Comparison of ENCODE assay signal across 21 cellular contexts in the genomic region with DNA sequence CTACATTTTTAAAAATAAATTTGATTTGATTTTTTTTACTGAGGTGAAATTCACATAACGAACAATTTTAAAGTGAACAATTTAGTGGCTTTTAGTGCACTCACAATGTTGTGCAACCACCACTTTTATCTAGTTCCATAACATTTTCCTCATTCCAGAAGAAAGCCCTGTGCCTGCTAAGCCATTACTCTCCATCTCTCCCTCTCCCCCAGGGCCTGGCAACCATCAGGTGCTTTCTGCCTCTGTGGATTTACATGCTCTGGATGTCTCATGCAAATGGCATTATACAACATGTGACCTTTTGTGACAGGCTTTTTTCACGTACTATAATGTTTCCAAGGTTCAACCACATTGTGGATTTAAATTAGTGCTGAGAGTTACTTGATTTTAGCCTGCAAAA. TPM values are rescaled to one million over a fixed set of nuclear protein-coding genes. Genes with fewer than 3 reads are reported as not detected.
DNase-seq lines count a peak whose midpoint lies in the region; ATAC-seq, FAIRE-seq and TF ChIP-seq lines count a peak whose summit lies in the region.
"Had no signal": no experiment of that assay in that cellular context is flagged by ENCODE, and none has a peak within 500 bp of the region (broad histone marks: within the 10 kb centered on the region; RNA-seq: fewer than 3 reads in every experiment).

No MANE protein-coding gene starts in this region.

- CTCF ChIA-PET in HepG2 (lab: Yijun Ruan, JAX; ENCODE audit: low intra/inter-chr PET ratio, low total read pairs) = no interaction called here

- no peak for TF ChIP-seq POLR2A in HepG2 (IDR thresholded peaks at IDR 0.05; ENCODE audit: insufficient read depth in 1 of 2, low read depth in 2 of 2, low read length in 2 of 2)
- no peak for TF ChIP-seq POLR2A in right lobe of liver (IDR thresholded peaks at IDR 0.05)
- no peak for TF ChIP-seq POLR2A in esophagus muscularis mucosa (IDR thresholded peaks at IDR 0.05; ENCODE audit: low read depth)

- no TSS peak for BruUV-seq in HepG2 (replicated peaks; lab: Mats Ljungman, UMichigan)

- TF ChIP-seq RAD21 in HepG2 (CRISPR knock-in tag; IDR thresholded peaks at IDR 0.05) = no peak

- H3K9ac ChIP-seq in HepG2 (ENCODE audit: insufficient read depth, low read depth, low read length) = no peak overlapping the region
- H3K9ac ChIP-seq: BLaER1 treated with 17β-estradiol and CSF1 and Interleukin-3, amounts not matched to agents 10 nM and 100 nM had no signal

- no peak for DNase-seq in HepG2 (ENCODE audit: low spot score)
- DNase-seq in right lobe of liver = no peak
- peak; percentile 8 for DNase-seq in esophagus muscularis mucosa (ENCODE audit: extremely low spot score)
- no peak for DNase-seq in NAMALWA (ENCODE audit: low spot score)
- no peak for DNase-seq in T1000 (lab: John Stamatoyannopoulos, UW)
- DNase-seq: AML-193; Caco-2; Calu3; CD4-positive, alpha-beta T cell; CD8-positive, alpha-beta T cell; DMS79 treated with DMSO at 0.1 percent for 48 hours; GF-D8 had no signal

- no peak for ATAC-seq in HepG2
- ATAC-seq in right lobe of liver = no peak
- ATAC-seq: A549; CD8-positive, alpha-beta T cell had no signal

- no peaks in the 10 kb centered on the region for H4K20me1 ChIP-seq in HepG2 (ENCODE audit: insufficient read depth, low read length)
- H4K20me1 ChIP-seq: BLaER1 treated with 17β-estradiol and CSF1 and Interleukin-3, amounts not matched to agents 10 nM and 100 nM had no signal

- no peak overlapping the region for H3K27ac ChIP-seq in HepG2 (ENCODE audit: extremely low read length, insufficient read depth, low read length)
- no peak overlapping the region for H3K27ac ChIP-seq in right lobe of liver
- H3K27ac ChIP-seq in esophagus muscularis mucosa (replicated peaks in 1 of 4) = no peak overlapping the region
- H3K27ac ChIP-seq: 22Rv1; A549; BLaER1 treated with 17β-estradiol and CSF1 and Interleukin-3, amounts not matched to agents 10 nM and 100 nM; C4-2B had no signal

- no peak for TF ChIP-seq CTCF in HepG2 (CRISPR knock-in tag; IDR thresholded peaks at IDR 0.05)
- no peak for TF ChIP-seq CTCF in right lobe of liver (IDR thresholded peaks at IDR 0.05)
- no peak for TF ChIP-seq CTCF in esophagus muscularis mucosa (IDR thresholded peaks at IDR 0.05)

- 31% methylated on average over 2 of the region's 2 CpGs for whole genome bisulfite sequencing in HepG2 (ENCODE audit: low lambda C conversion rate)
- 80% methylated on average over 2 of the region's 2 CpGs for WGBS in right lobe of liver (ENCODE audit: insufficient coverage, low coverage, low lambda C conversion rate, missing lambda C conversion rate)
- 90% methylated on average over 2 of the region's 2 CpGs for WGBS in esophagus muscularis mucosa

- intact Hi-C loops in HepG2 (cut with micrococcal nuclease; ENCODE audit: unreplicated experiment) = no loop called here
- intact Hi-C loops in right lobe of liver (cut with DNase I) = no loop called here
- intact Hi-C loops in esophagus muscularis mucosa (cut with DNase I) = no loop called here

- no peaks in the 10 kb centered on the region for H3K79me2 ChIP-seq in HepG2 (ENCODE audit: insufficient read depth, low read length)

- H3K27me3 ChIP-seq in HepG2 (ENCODE audit: control insufficient read depth in 1 of 2, insufficient read depth in 2 of 2, low read length in 2 of 2) (peaks cover 0 to 1% of the 10 kb centered on the region in 2 experiments; a peak in 3 of 5 replicates), right lobe of liver (no peaks in the 10 kb centered on the region), esophagus muscularis mucosa (no peaks in the 10 kb centered on the region)
- H3K27me3 ChIP-seq: BLaER1 treated with 17β-estradiol and CSF1 and Interleukin-3, amounts not matched to agents 10 nM and 100 nM had no signal

- POLR2A ChIA-PET in HepG2 (lab: Yijun Ruan, JAX) = no interaction called here

- H3K9me3 ChIP-seq in HepG2 (ENCODE audit: low read length) (peaks cover 8% of the 10 kb centered on the region), right lobe of liver (no peaks in the 10 kb centered on the region), esophagus muscularis mucosa (peaks cover 0 to 25% (median 19%) of the 10 kb centered on the region in 4 donors)

- no peak overlapping the region for H3K4me2 ChIP-seq in HepG2 (ENCODE audit: low read depth, low read length)
- H3K4me2 ChIP-seq: A549; BLaER1 treated with 17β-estradiol and CSF1 and Interleukin-3, amounts not matched to agents 10 nM and 100 nM had no signal

- in situ Hi-C loops in HepG2 (cut with HindIII; ENCODE audit: extremely low pct_ligation_motif_present, low pct_unique_long_range_greater_than_20kb) = no loop called here

- no peaks in the 10 kb centered on the region for H3K36me3 ChIP-seq in HepG2 (replicated peaks in 1 of 2; ENCODE audit: control insufficient read depth in 1 of 2, insufficient read depth in 2 of 2, low read length in 2 of 2)
- H3K36me3 ChIP-seq in right lobe of liver = no peaks in the 10 kb centered on the region
- H3K36me3 ChIP-seq in esophagus muscularis mucosa = no peaks in the 10 kb centered on the region
- H3K36me3 ChIP-seq: BLaER1 treated with 17β-estradiol and CSF1 and Interleukin-3, amounts not matched to agents 10 nM and 100 nM had no signal

- H3K4me1 ChIP-seq in HepG2 (ENCODE audit: insufficient read depth, low read length) = peaks cover 12% of the 10 kb centered on the region; the same call in 1 of the 2 replicates
- no peaks in the 10 kb centered on the region for H3K4me1 ChIP-seq in right lobe of liver
- no peaks in the 10 kb centered on the region for H3K4me1 ChIP-seq in esophagus muscularis mucosa
- H3K4me1 ChIP-seq: A549; BLaER1 treated with 17β-estradiol and CSF1 and Interleukin-3, amounts not matched to agents 10 nM and 100 nM; Caco-2 had no signal

- H3K4me3 ChIP-seq in HepG2 (replicated peaks in 1 of 3; ENCODE audit: insufficient read depth in 1 of 3, low read depth in 2 of 3, low read length in 3 of 3) (no peak overlapping the region), right lobe of liver (no peak overlapping the region), esophagus muscularis mucosa (no peak overlapping the region)
- H3K4me3 ChIP-seq: A549; BLaER1 treated with 17β-estradiol and CSF1 and Interleukin-3, amounts not matched to agents 10 nM and 100 nM had no signal

- TF ChIP-seq EP300 in HepG2 (IDR thresholded peaks at IDR 0.05; ENCODE audit: low read depth in 2 of 2, low read length in 2 of 2) (no peak), HepG2 (CRISPR knock-in tag; IDR thresholded peaks at IDR 0.05; ENCODE audit: borderline replicate concordance) (no peak), esophagus muscularis mucosa (IDR thresholded peaks at IDR 0.05) (no peak)

- H2AFZ ChIP-seq in HepG2 (ENCODE audit: low read length) = no peak overlapping the region

- no peak for FAIRE-seq in HepG2 (lab: Jason Lieb, UNC)
- FAIRE-seq: A549, D721Med, G401.6, GM12891, GM19239 had no signal

TF ChIP-seq in HepG2, 621 proteins besides CTCF, POLR2A, EP300 and RAD21:
- TF ChIP-seq CEBPB (IDR thresholded peaks at IDR 0.05; ENCODE audit: borderline replicate concordance, low read depth, low read length) (0 out of 2 replicates have a peak, but pooled peaks have one; percentile 6), MEIS2 (CRISPR knock-in tag; IDR thresholded peaks at IDR 0.05) (no peak)

RNA-seq across cellular contexts. Expression of a gene that starts 19.9 kb away (rescaled TPM):
- total RNA-seq in HepG2 (2016; rRNA removed; fragmentation: Illumina TruSeq; extraction: Trizol) (10.4 and 13.6 TPM in 2 replicates), right lobe of liver (10 to 100 TPM; 10.6 to 66.4 (median 18.7) TPM), esophagus muscularis mucosa (10 to 100 TPM; 20.4 to 40.4 (median 35.3) TPM)
- total RNA-seq in HepG2 (2016; cell fraction: cytosol; rRNA removed; fragmentation: Illumina TruSeq; extraction: Trizol; ENCODE audit: low read depth) = 6.1 and 8.9 TPM in 2 replicates
- 12.4 and 15.9 TPM in 2 replicates for total RNA-seq in HepG2 (2016; cell fraction: insoluble cytoplasmic fraction; rRNA removed; fragmentation: Illumina TruSeq; extraction: Trizol)
- total RNA-seq in HepG2 (2016; cell fraction: membrane; rRNA removed; fragmentation: Illumina TruSeq; extraction: Trizol) = 11.2 and 12.8 TPM in 2 replicates
- 18.3 and 32.5 TPM in 2 replicates for total RNA-seq in HepG2 (2016; cell fraction: nucleus; rRNA removed; fragmentation: Illumina TruSeq; extraction: Trizol)
- 11.8 and 20.9 TPM in 2 replicates for polyA plus RNA-seq in HepG2 (2011; rRNA removed)
- 7.9 and 14.0 TPM in 2 replicates for polyA plus RNA-seq in HepG2 (2011; cell fraction: cytosol; rRNA removed)
- polyA plus RNA-seq in HepG2 (2011; cell fraction: nucleus; rRNA removed) = 35.4 and 60.5 TPM in 2 replicates
- polyA plus RNA-seq in HepG2 (2012) = 7.9 and 15.6 TPM in 2 replicates
- 9.0 and 9.7 TPM in 2 replicates for polyA plus RNA-seq in HepG2 (2016; cell fraction: cytosol; fragmentation: Illumina TruSeq; extraction: Trizol; ENCODE audit: low read depth)
- polyA plus RNA-seq in HepG2 (2016; cell fraction: insoluble cytoplasmic fraction; fragmentation: Illumina TruSeq; extraction: Trizol; ENCODE audit: low read depth) = 12.7 and 13.9 TPM in 2 replicates
- polyA plus RNA-seq in HepG2 (2016; cell fraction: membrane; fragmentation: Illumina TruSeq; extraction: Trizol; ENCODE audit: low read depth) = 12.9 and 14.9 TPM in 2 replicates
- 20.5 and 30.2 TPM in 2 replicates for polyA plus RNA-seq in HepG2 (2016; cell fraction: nucleus; fragmentation: Illumina TruSeq; extraction: Trizol; ENCODE audit: insufficient read depth, low read depth)
- 0.19 and 17.1 TPM in 2 replicates for polyA minus RNA-seq in HepG2 (2011; rRNA and poly(A)+ RNA removed; ENCODE audit: low replicate concordance)
- 5.8 and 10.2 TPM in 2 replicates for polyA minus RNA-seq in HepG2 (2011; cell fraction: cytosol; rRNA and poly(A)+ RNA removed)
- polyA minus RNA-seq in HepG2 (2011; cell fraction: nucleus; rRNA and poly(A)+ RNA removed) = 34.9 and 52.0 TPM in 2 replicates
- polyA plus RNA-seq: BJ had no signal
